12 cellular contexts compared by ENCODE assay signal in the genomic region with DNA sequence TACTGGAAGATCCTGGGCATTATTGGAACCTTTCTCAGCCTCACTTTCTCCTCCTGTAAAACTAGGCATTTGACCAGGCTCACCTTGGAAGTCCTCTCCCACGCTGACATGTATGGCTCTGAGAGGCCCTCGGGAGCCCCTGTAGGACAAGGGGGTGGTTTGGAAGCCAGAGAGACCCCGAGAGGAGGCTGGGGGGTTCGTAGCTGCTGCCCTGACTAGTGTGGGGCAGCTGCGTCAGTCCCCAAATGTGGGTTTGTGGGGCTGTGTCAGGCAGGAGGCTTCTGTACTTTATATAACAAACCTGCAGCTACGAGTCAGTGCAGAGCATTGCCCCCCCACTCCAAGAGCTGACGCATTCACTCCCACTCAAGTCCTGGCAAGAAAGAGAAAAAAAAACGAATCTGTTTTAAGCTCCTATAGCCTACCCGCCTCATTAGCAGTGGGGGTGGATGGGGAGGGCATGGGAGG. TPM values are rescaled to one million over a fixed set of nuclear protein-coding genes. Genes with fewer than 3 reads are reported as not detected.
A peak's percentile ranks its signal among the peaks of the same experiment; 100 is the strongest.
DNase-seq lines count a peak whose midpoint lies in the region; ATAC-seq and TF ChIP-seq lines count a peak whose summit lies in the region.
"Had no signal": no experiment of that assay in that cellular context is flagged by ENCODE, and none has a peak within 500 bp of the region (broad histone marks: within the 10 kb centered on the region; RNA-seq: fewer than 3 reads in every experiment).

No MANE protein-coding gene starts in this region.

- intact Hi-C loops in posterior cingulate gyrus (cut with DNase I) = no loop called here

- TF ChIP-seq CTCF in fibroblast of villous mesenchyme (IDR thresholded peaks at IDR 0.05; ENCODE audit: insufficient read depth, low read depth, low read length) = no peak

- no peak for ATAC-seq in HG02759 (IDR thresholded peaks at IDR 0.05; ENCODE audit: unreplicated experiment)

- H3K4me3 ChIP-seq in fibroblast of villous mesenchyme (ENCODE audit: low read depth, low read length) = peak overlapping the region; percentile 12

- DNase-seq in CD1c-positive myeloid dendritic cell (ENCODE audit: extremely low spot score) = peak; percentile 14
- DNase-seq in NCI-H226 = peak; percentile 62
- DNase-seq in fibroblast of villous mesenchyme (ENCODE audit: low read depth) = peak; percentile 42
- DNase-seq in posterior cingulate gyrus = peak in 8 of 10 donors; percentile 49 to 93 (median 67)
- no peak for DNase-seq in SHP77 treated with DMSO at 0.1 percent for 48 hours (lab: John Stamatoyannopoulos, UW)
- no peak for DNase-seq in AG08396 (ENCODE audit: low spot score)
- DNase-seq in GM19240 (ENCODE audit: insufficient read length, low spot score) = no peak
- DNase-seq: activated naive CD4-positive, alpha-beta T cell; DMS153; NCI-H187 had no signal

RNA-seq across cellular contexts. Expression of gene CX3CL1, which starts 1.8 kb away (rescaled TPM):
- 0.32 TPM in 1 of 2 replicates, not detected in the other for total RNA-seq in fibroblast of villous mesenchyme

RNA-seq across cellular contexts. Expression of gene CCL22, which starts 15.5 kb away (rescaled TPM):
- not detected in 2 replicates for total RNA-seq in fibroblast of villous mesenchyme
- total RNA-seq: osteocyte had no signal

RNA-seq across cellular contexts. Expression of gene CCL17, which starts 30.5 kb away (rescaled TPM):
- not detected in 2 replicates for total RNA-seq in fibroblast of villous mesenchyme
- total RNA-seq: osteocyte had no signal

Comparison
In these comparisons a context has a peak if more than half of its experiments do, and no peak if none do; other contexts are left out.
1. DNase-seq: peak in CD1c-positive myeloid dendritic cell (single experiment), NCI-H226 (single experiment), fibroblast of villous mesenchyme (single experiment) and posterior cingulate gyrus (8 of 10); none in SHP77 treated with DMSO at 0.1 percent for 48 hours (single experiment), AG08396 (single experiment) and GM19240 (single experiment).